In genomic region chrX:3815896-3816664, GRCh38 we compare ENCODE assay signal across 8 cellular contexts.
DNase-seq lines count a peak whose midpoint lies in the region; ATAC-seq, FAIRE-seq and TF ChIP-seq lines count a peak whose summit lies in the region.

No MANE protein-coding gene starts in this region.

- H4K20me1 ChIP-seq in astrocyte (ENCODE audit: insufficient read depth, low read length), result peaks cover 12% of the 10 kb centered on the region

- H3K4me2 ChIP-seq in astrocyte (ENCODE audit: low read length) (peak overlapping the region; percentile 79), skeletal muscle satellite cell (ENCODE audit: low read length) (peak overlapping the region; percentile 97)

- H3K27ac Mint-ChIP-seq in astrocyte (ENCODE audit: unreplicated experiment), result no peak overlapping the region

- H3K4me3 Mint-ChIP-seq in astrocyte (ENCODE audit: unreplicated experiment), result no peak overlapping the region

- H3K9ac ChIP-seq in astrocyte (ENCODE audit: low read length), result peak overlapping the region; percentile 78
- peak overlapping the region; percentile 83 for H3K9ac ChIP-seq in iPS-15b (ENCODE audit: low read depth, low read length)
- H3K9ac ChIP-seq in skeletal muscle satellite cell (ENCODE audit: low read depth, low read length), result peak overlapping the region; percentile 85

- no peaks in the 10 kb centered on the region for H3K27me3 Mint-ChIP-seq in astrocyte (ENCODE audit: low read depth, unreplicated experiment)

- no peak for TF ChIP-seq CTCF in astrocyte (IDR thresholded peaks at IDR 0.05; ENCODE audit: insufficient read depth, low read depth, low read length)

- H3K9me3 ChIP-seq in astrocyte (ENCODE audit: insufficient read depth, low read depth, low read length) (no peaks in the 10 kb centered on the region), iPS-15b (ENCODE audit: control insufficient read depth, insufficient read depth, low read length) (no peaks in the 10 kb centered on the region), skeletal muscle satellite cell (replicated peaks; ENCODE audit: low read length) (no peaks in the 10 kb centered on the region)

- H3K36me3 ChIP-seq in astrocyte (ENCODE audit: insufficient read depth, low read length) (no peaks in the 10 kb centered on the region), iPS-15b (ENCODE audit: control insufficient read depth, insufficient read depth, low read length) (peaks cover 6% of the 10 kb centered on the region), skeletal muscle satellite cell (ENCODE audit: insufficient read depth, low read length) (peaks cover 19% of the 10 kb centered on the region)

- H3K79me2 ChIP-seq in astrocyte (ENCODE audit: insufficient read depth, low read length), result no peaks in the 10 kb centered on the region

- no peak for FAIRE-seq in astrocyte (lab: Jason Lieb, UNC)

- ATAC-seq in SK-N-SH treated with all-trans-retinoic acid at 6 μM for 48 hours, result peak; percentile 11
- no peak for ATAC-seq in HG03460 (IDR thresholded peaks at IDR 0.05; ENCODE audit: unreplicated experiment)

- H3K4me1 ChIP-seq in astrocyte (ENCODE audit: insufficient read depth, low read length) (peaks cover 14% of the 10 kb centered on the region), iPS-15b (ENCODE audit: control insufficient read depth, insufficient read depth, low read length) (peaks cover 7% of the 10 kb centered on the region), skeletal muscle satellite cell (ENCODE audit: control insufficient read depth, insufficient read depth, low read length) (peaks cover 21% of the 10 kb centered on the region)

- peaks cover 12% of the 10 kb centered on the region for H3K4me1 Mint-ChIP-seq in astrocyte (ENCODE audit: low read depth, unreplicated experiment)

- no peak overlapping the region for H2AFZ ChIP-seq in astrocyte (ENCODE audit: low read depth, low read length)

- peak overlapping the region; percentile 65 for H3K27ac ChIP-seq in astrocyte (ENCODE audit: low read depth, low read length)

- H3K4me3 ChIP-seq in astrocyte (ENCODE audit: insufficient read depth, low read depth, low read length) (peak overlapping the region; percentile 37), iPS-15b (ENCODE audit: low read depth, low read length) (peak overlapping the region; percentile 65), skeletal muscle satellite cell (ENCODE audit: low read length) (peak overlapping the region; percentile 75)

- H3K27me3 ChIP-seq in astrocyte (ENCODE audit: insufficient read depth, low read length) (no peaks in the 10 kb centered on the region), iPS-15b (ENCODE audit: control insufficient read depth, insufficient read depth, low read length) (no peaks in the 10 kb centered on the region), skeletal muscle satellite cell (ENCODE audit: control insufficient read depth, insufficient read depth, low read length) (no peaks in the 10 kb centered on the region)

- peaks cover 3% of the 10 kb centered on the region for H3K36me3 Mint-ChIP-seq in astrocyte (ENCODE audit: low read depth, unreplicated experiment)

- H3K9me3 Mint-ChIP-seq in astrocyte (ENCODE audit: unreplicated experiment), result no peaks in the 10 kb centered on the region

- DNase-seq in NCI-H1694 (lab: John Stamatoyannopoulos, UW) (peak; percentile 2), NCI-H1694 treated with DMSO at 0.1 percent for 48 hours (lab: John Stamatoyannopoulos, UW) (no peak), HuH-7.5 (ENCODE audit: low spot score) (peak; percentile 19), astrocyte (ENCODE audit: low read depth) (peak; percentile 13)

TF ChIP-seq in SK-N-SH treated with all-trans-retinoic acid at 6 μM for 48 hours, 23 proteins besides CTCF, POLR2A, EP300 and RAD21:
- no peak for TF ChIP-seq TCF4 (CRISPR knock-in tag; IDR thresholded peaks at IDR 0.05; ENCODE audit: borderline replicate concordance)
TF ChIP-seq in SK-N-SH treated with all-trans-retinoic acid at 6 μM for 48 hours: peak in this region for 0.
